15 cellular contexts compared by ENCODE assay signal in genomic region chr16:81612351-81613170, GRCh38.
DNase-seq lines count a peak whose midpoint lies in the region; ATAC-seq and TF ChIP-seq lines count a peak whose summit lies in the region.
"Had no signal": no experiment of that assay in that cellular context is flagged by ENCODE, and none has a peak within 500 bp of the region (broad histone marks: within the 10 kb centered on the region; RNA-seq: fewer than 3 reads in every experiment).

No MANE protein-coding gene starts in this region.

- H3K27me3 ChIP-seq in HUES64 (ENCODE audit: insufficient read depth, low read length) = no peaks in the 10 kb centered on the region
- H3K27me3 ChIP-seq in right lobe of liver = no peaks in the 10 kb centered on the region
- H3K27me3 ChIP-seq in stomach smooth muscle (ENCODE audit: control insufficient read depth in 1 of 2, insufficient read depth in 2 of 2, low read length in 2 of 2) = no peaks in the 10 kb centered on the region
- no peaks in the 10 kb centered on the region for H3K27me3 ChIP-seq in CD8-positive, alpha-beta memory T cell (ENCODE audit: insufficient read depth, low read length, poor library complexity, severe bottlenecking)

- no peak for TF ChIP-seq POLR2A in right lobe of liver (IDR thresholded peaks at IDR 0.05)

- POLR2A ChIA-PET in CD8-positive, alpha-beta memory T cell (lab: Charles Lee) = no interaction called here

- DNase-seq in endothelial cell (ENCODE audit: low spot score) (peak; percentile 20), right lobe of liver (peak in 1 of 3 donors; percentile 55), Kasumi-1 (lab: John Stamatoyannopoulos, UW) (no peak), cortex of kidney (lab: John Stamatoyannopoulos, UW) (no peak)
- no peak for DNase-seq in CD8-positive, alpha-beta memory T cell
- DNase-seq: activated CD8-positive, alpha-beta T cell treated with anti-CD3 and anti-CD28 coated beads for 36 hours; activated effector memory CD4-positive, alpha-beta T cell treated with Interleukin-2 at 50 U/mL for 16 hours; naive thymus-derived CD8-positive, alpha-beta T cell; NCI-H187 treated with DMSO at 0.1 percent for 48 hours; NCI-H748 treated with DMSO at 0.1 percent for 48 hours; SHP77 had no signal

- H3K36me3 ChIP-seq in HUES64 (ENCODE audit: insufficient read depth, low read length) (peaks cover 21% of the 10 kb centered on the region), right lobe of liver (peaks cover 0 to 11% (median 0%) of the 10 kb centered on the region in 4 donors), stomach smooth muscle (ENCODE audit: control insufficient read depth in 2 of 2, insufficient read depth in 2 of 2, low read length in 2 of 2) (peaks cover 0 to 5% of the 10 kb centered on the region in 2 donors)
- H3K36me3 ChIP-seq in CD8-positive, alpha-beta memory T cell (ENCODE audit: insufficient read depth, low read length) = peaks cover 10% of the 10 kb centered on the region

- ATAC-seq in right lobe of liver (peak; percentile 25 to 49 (median 37)), GM19023 (IDR thresholded peaks at IDR 0.05; ENCODE audit: unreplicated experiment) (no peak)
- ATAC-seq: activated CD8-positive, alpha-beta T cell treated with anti-CD3 and anti-CD28 coated beads for 36 hours; naive thymus-derived CD8-positive, alpha-beta T cell had no signal

- H3K4me3 Mint-ChIP-seq in endothelial cell (ENCODE audit: unreplicated experiment) = no peak overlapping the region
- H3K4me3 Mint-ChIP-seq in CD8-positive, alpha-beta memory T cell = no peak overlapping the region
- H3K4me3 Mint-ChIP-seq: activated CD8-positive, alpha-beta T cell treated with anti-CD3 and anti-CD28 coated beads for 36 hours; naive thymus-derived CD8-positive, alpha-beta T cell had no signal

- WGBS in HUES64 = 89% methylated on average over 17 of the region's 17 CpGs
- WGBS in right lobe of liver (ENCODE audit: insufficient coverage, low coverage, low lambda C conversion rate, missing lambda C conversion rate) = 72% methylated on average over 6 of the region's 17 CpGs

- peaks cover 10% of the 10 kb centered on the region for H3K27me3 Mint-ChIP-seq in endothelial cell (ENCODE audit: unreplicated experiment)
- no peaks in the 10 kb centered on the region for H3K27me3 Mint-ChIP-seq in CD8-positive, alpha-beta memory T cell
- H3K27me3 Mint-ChIP-seq: activated CD8-positive, alpha-beta T cell treated with anti-CD3 and anti-CD28 coated beads for 36 hours; naive thymus-derived CD8-positive, alpha-beta T cell had no signal

- peaks cover 42% of the 10 kb centered on the region for H3K4me1 Mint-ChIP-seq in endothelial cell (ENCODE audit: unreplicated experiment)
- peaks cover 4 to 16% (median 13%) of the 10 kb centered on the region in 3 donors for H3K4me1 Mint-ChIP-seq in CD8-positive, alpha-beta memory T cell

- H3K9ac ChIP-seq in HUES64 (ENCODE audit: low read depth, low read length) (no peak overlapping the region), stomach smooth muscle (ENCODE audit: low read length in 2 of 2) (peak overlapping the region in 1 of 2 donors; percentile 29)
- H3K9ac ChIP-seq: KMS-11 had no signal

- no peak overlapping the region for H3K4me3 ChIP-seq in HUES64 (ENCODE audit: low read length)
- no peak overlapping the region for H3K4me3 ChIP-seq in right lobe of liver
- H3K4me3 ChIP-seq in stomach smooth muscle (ENCODE audit: low read length in 2 of 2) = peak overlapping the region in 1 of 2 donors; percentile 29
- no peak overlapping the region for H3K4me3 ChIP-seq in CD8-positive, alpha-beta memory T cell (ENCODE audit: low read length)

- CTCF ChIA-PET in CD8-positive, alpha-beta memory T cell (lab: Charles Lee) = interaction anchor here (0.5 to 1.4 kb wide), 3 partner anchors 9 to 247 kb away, joined by 3 to 4 read pairs (median 3); no protein-coding TSS in a partner anchor

- peaks cover 22% of the 10 kb centered on the region for H3K36me3 Mint-ChIP-seq in endothelial cell (ENCODE audit: low read depth, unreplicated experiment)
- H3K36me3 Mint-ChIP-seq in CD8-positive, alpha-beta memory T cell = peaks cover 0 to 42% (median 3%) of the 10 kb centered on the region in 3 donors

- intact Hi-C loops in right lobe of liver (cut with DNase I) = loop anchor here in 1 of 2 donors (5.0 kb wide), 1 partner anchor 85 kb away; no protein-coding TSS in a partner anchor

- no peak for TF ChIP-seq CTCF in endothelial cell (IDR thresholded peaks at IDR 0.05; ENCODE audit: unreplicated experiment)
- TF ChIP-seq CTCF in right lobe of liver (IDR thresholded peaks at IDR 0.05) = no peak

- H3K9me3 ChIP-seq in HUES64 (ENCODE audit: insufficient read depth, low read depth, low read length) = no peaks in the 10 kb centered on the region
- no peaks in the 10 kb centered on the region for H3K9me3 ChIP-seq in right lobe of liver
- no peaks in the 10 kb centered on the region for H3K9me3 ChIP-seq in stomach smooth muscle (ENCODE audit: control insufficient read depth in 2 of 2, low read length in 2 of 2)
- H3K9me3 ChIP-seq in CD8-positive, alpha-beta memory T cell (ENCODE audit: low read length) = no peaks in the 10 kb centered on the region

- no peaks in the 10 kb centered on the region for H3K9me3 Mint-ChIP-seq in endothelial cell (ENCODE audit: unreplicated experiment)
- no peaks in the 10 kb centered on the region for H3K9me3 Mint-ChIP-seq in CD8-positive, alpha-beta memory T cell
- H3K9me3 Mint-ChIP-seq: activated CD8-positive, alpha-beta T cell treated with anti-CD3 and anti-CD28 coated beads for 36 hours; naive thymus-derived CD8-positive, alpha-beta T cell had no signal

- H3K27ac Mint-ChIP-seq in endothelial cell (ENCODE audit: unreplicated experiment) = peak overlapping the region; percentile 76
- H3K27ac Mint-ChIP-seq in CD8-positive, alpha-beta memory T cell = peak overlapping the region in 4 of 8 donors; percentile 19 to 64 (median 49)
- H3K27ac Mint-ChIP-seq: activated CD8-positive, alpha-beta T cell treated with anti-CD3 and anti-CD28 coated beads for 36 hours had no signal

- 0 out of 2 replicates have a peak overlapping the region, but pooled peaks have one; percentile 15 for H3K27ac ChIP-seq in HUES64 (ENCODE audit: low read depth, low read length)
- peak overlapping the region in 2 of 3 donors; percentile 29 to 65 for H3K27ac ChIP-seq in right lobe of liver
- peak overlapping the region; percentile 49 for H3K27ac ChIP-seq in stomach smooth muscle (ENCODE audit: low read length)
- H3K27ac ChIP-seq in CD8-positive, alpha-beta memory T cell (ENCODE audit: low read depth, low read length) = no peak overlapping the region
- H3K27ac ChIP-seq: KMS-11 had no signal

- no peaks in the 10 kb centered on the region for H3K4me1 ChIP-seq in HUES64 (ENCODE audit: insufficient read depth, low read length)
- peaks cover 0 to 8% (median 0%) of the 10 kb centered on the region in 4 donors for H3K4me1 ChIP-seq in right lobe of liver
- peaks cover 66% of the 10 kb centered on the region for H3K4me1 ChIP-seq in stomach smooth muscle (ENCODE audit: control insufficient read depth, insufficient read depth, low read length)
- H3K4me1 ChIP-seq in CD8-positive, alpha-beta memory T cell (ENCODE audit: insufficient read depth, low read length) = peaks cover 26% of the 10 kb centered on the region
